In genomic region chr7:4849390-4849789, GRCh38 we compare ENCODE assay signal across 8 cellular contexts. TPM values are rescaled to one million over a fixed set of nuclear protein-coding genes. Genes with fewer than 3 reads are reported as not detected.
DNase-seq lines count a peak whose midpoint lies in the region; ATAC-seq and TF ChIP-seq lines count a peak whose summit lies in the region.

No MANE protein-coding gene starts in this region.

- POLR2A ChIA-PET in AG04450 (lab: Yijun Ruan, JAX) = no interaction called here
- POLR2A ChIA-PET in GM10248 (lab: Yijun Ruan, JAX) = no interaction called here

- no peaks in the 10 kb centered on the region for H4K20me1 ChIP-seq in osteoblast (ENCODE audit: insufficient read depth, low read length)

- no peak overlapping the region for H3K4me2 ChIP-seq in osteoblast (ENCODE audit: insufficient read depth, low read length)

- TF ChIP-seq CTCF in AG04450 (IDR thresholded peaks at IDR 0.05; ENCODE audit: low read depth, low read length) (peak; percentile 36; the same call in 1 of the 2 replicates), GM10248 (IDR thresholded peaks at IDR 0.05; ENCODE audit: control extremely low read depth, extremely low read depth, low read depth, missing control alignments) (peak; percentile 29), dorsolateral prefrontal cortex (IDR thresholded peaks at IDR 0.05 in 54 of 56, conservative IDR thresholded peaks at IDR 0.05 in 2 of 56; ENCODE audit: low read depth in 1 of 56, partially characterized antibody in 56 of 56) (peak in 51 of 56 donors; percentile 32 to 71 (median 51)), osteoblast (IDR thresholded peaks at IDR 0.05; ENCODE audit: extremely low read depth, low read depth, low read length) (peak; percentile 31)

- H3K27me3 ChIP-seq in AG04450 (ENCODE audit: control insufficient read depth, insufficient read depth, low read length) = peaks cover 5% of the 10 kb centered on the region
- H3K27me3 ChIP-seq in dorsolateral prefrontal cortex = no peaks in the 10 kb centered on the region
- H3K27me3 ChIP-seq in osteoblast (ENCODE audit: insufficient read depth, low read length) = no peaks in the 10 kb centered on the region

- H3K79me2 ChIP-seq in osteoblast (ENCODE audit: insufficient read depth, low read length) = no peaks in the 10 kb centered on the region

- H3K27ac ChIP-seq in AG04450 (ENCODE audit: low read depth, low read length) (no peak overlapping the region), dorsolateral prefrontal cortex (no peak overlapping the region), osteoblast (ENCODE audit: low read depth, low read length) (no peak overlapping the region)

- intact Hi-C loops in dorsolateral prefrontal cortex (cut with DNase I) = loop anchor here in 1 of 2 donors (10.0 kb wide), 1 partner anchor 235 kb away; no protein-coding TSS in a partner anchor

- H3K36me3 ChIP-seq in osteoblast (ENCODE audit: insufficient read depth, low read length) = no peaks in the 10 kb centered on the region

- DNase-seq in AG04450 (ENCODE audit: low read depth, low spot score) = no peak
- no peak for DNase-seq in GM10248 (ENCODE audit: extremely low spot score)
- DNase-seq in NCI-H524 treated with DMSO at 0.1 percent for 48 hours (lab: John Stamatoyannopoulos, UW) = peak; percentile 27
- DNase-seq in dorsolateral prefrontal cortex = peak in 4 of 10 donors; percentile 23 to 52 (median 46)
- no peak for DNase-seq in osteoblast (ENCODE audit: insufficient read length, low spot score, missing footprints)
- no peak for DNase-seq in iPS-NIHi11 (ENCODE audit: low spot score)
- DNase-seq in activated naive CD4-positive, alpha-beta T cell treated with Interleukin-2 at 50 U/mL for 16 hours = no peak

- CTCF ChIA-PET in AG04450 (lab: Charles Lee) = interaction anchor here (0.6 to 1.3 kb wide), 2 partner anchors 10 to 34 kb away, joined by 3 read pairs; partner anchors contain the start of gene RADIL
- CTCF ChIA-PET in GM10248 (lab: Yijun Ruan, JAX) = interaction anchor here (1.4 to 3.4 kb wide), 4 partner anchors 14 to 238 kb away, joined by 4 to 15 read pairs (median 8); no protein-coding TSS in a partner anchor

- no peak overlapping the region for H3K4me3 ChIP-seq in AG04450 (ENCODE audit: low read depth, low read length)
- H3K4me3 ChIP-seq in dorsolateral prefrontal cortex = no peak overlapping the region
- H3K4me3 ChIP-seq in osteoblast (ENCODE audit: insufficient read depth, low read length) = no peak overlapping the region

- peaks cover 3% of the 10 kb centered on the region for H3K9me3 ChIP-seq in AG04450 (ENCODE audit: control insufficient read depth, insufficient read depth, low read length)
- H3K9me3 ChIP-seq in osteoblast (ENCODE audit: low read depth, low read length) = no peaks in the 10 kb centered on the region

- no peak for ATAC-seq in GM18870 (IDR thresholded peaks at IDR 0.05; ENCODE audit: unreplicated experiment)

- no peaks in the 10 kb centered on the region for H3K4me1 ChIP-seq in osteoblast (ENCODE audit: insufficient read depth, low read length)

- H2AFZ ChIP-seq in osteoblast (ENCODE audit: low read length) = no peak overlapping the region

RNA-seq across cellular contexts. Expression of gene PAPOLB, which starts 12.4 kb away (rescaled TPM):
- polyA plus RNA-seq in AG04450 (2011; rRNA removed) = not detected in 2 replicates
- polyA minus RNA-seq in AG04450 (2011; rRNA and poly(A)+ RNA removed) = not detected in 2 replicates
- 1 to 10 TPM in 18 of 120 experiments, under 1 TPM in 102; 0.19 to 1.7 (median 0.60) TPM for total RNA-seq in dorsolateral prefrontal cortex
- under 0.01 and 0.36 TPM in 2 replicates for total RNA-seq in osteoblast

RNA-seq across cellular contexts. Expression of gene RADIL, which starts 34.1 kb away (rescaled TPM):
- 0.07 and 0.31 TPM in 2 replicates for polyA plus RNA-seq in AG04450 (2011; rRNA removed)
- polyA minus RNA-seq in AG04450 (2011; rRNA and poly(A)+ RNA removed) = 0.32 TPM in 1 of 2 replicates, not detected in the other
- total RNA-seq in dorsolateral prefrontal cortex = 10 to 100 TPM in 57 of 120 experiments, 1 to 10 TPM in 63; 4.3 to 23.4 (median 9.7) TPM
- total RNA-seq in osteoblast = 0.29 and 1.1 TPM in 2 replicates
